19 cellular contexts compared by ENCODE assay signal in the genomic region with DNA sequence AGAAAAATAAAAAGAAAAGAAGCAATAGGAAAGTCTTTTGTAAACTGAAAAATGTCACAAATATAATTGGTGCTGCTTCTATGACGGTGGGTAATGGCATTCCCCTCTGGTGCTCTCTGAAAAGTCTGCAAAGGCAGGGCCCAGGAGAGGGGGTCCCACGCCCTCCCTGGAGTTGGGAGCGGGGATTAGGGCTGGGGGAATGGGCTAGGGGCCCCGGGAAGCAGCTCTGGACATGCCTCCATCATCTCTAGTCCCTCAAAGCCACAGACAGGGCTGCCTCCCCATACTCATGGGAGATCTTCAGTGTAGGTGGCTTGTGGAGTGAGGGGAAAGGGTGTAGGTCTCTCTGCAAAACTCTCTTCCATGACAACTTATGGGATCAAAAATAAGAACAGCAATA. TPM values are rescaled to one million over a fixed set of nuclear protein-coding genes. Genes with fewer than 3 reads are reported as not detected.
"Had no signal": no experiment of that assay in that cellular context is flagged by ENCODE, and none has a peak within 500 bp of the region (broad histone marks: within the 10 kb centered on the region; RNA-seq: fewer than 3 reads in every experiment).

No MANE protein-coding gene starts in this region.

- H3K4me1 Mint-ChIP-seq: naive thymus-derived CD8-positive, alpha-beta T cell had no signal

- H3K4me3 ChIP-seq: heart left ventricle, mucosa of descending colon, right atrium auricular region, upper lobe of left lung, uterus had no signal

- H3K9me3 ChIP-seq: heart left ventricle, mucosa of descending colon, neutrophil, right atrium auricular region, upper lobe of left lung, uterus had no signal

- H3K9me3 Mint-ChIP-seq: dendritic cell treated with granulocyte-macrophage colony-stimulating factor and Interleukin-4, amounts not matched to agents 40 ng/mL and 50 ng/mL, for 4 days had no signal

- H3K4me1 ChIP-seq: heart left ventricle, right atrium auricular region, upper lobe of left lung, uterus had no signal

- H3K27me3 ChIP-seq: right atrium auricular region, upper lobe of left lung, uterus had no signal

- H3K36me3 Mint-ChIP-seq: naive thymus-derived CD8-positive, alpha-beta T cell had no signal

- H3K4me3 Mint-ChIP-seq: dendritic cell treated with granulocyte-macrophage colony-stimulating factor and Interleukin-4, amounts not matched to agents 40 ng/mL and 50 ng/mL, for 4 days; naive thymus-derived CD8-positive, alpha-beta T cell had no signal

- H3K36me3 ChIP-seq: heart left ventricle, neutrophil, right atrium auricular region, upper lobe of left lung, uterus had no signal

- ATAC-seq: heart left ventricle; naive thymus-derived CD8-positive, alpha-beta T cell had no signal

- H3K27ac Mint-ChIP-seq: dendritic cell treated with granulocyte-macrophage colony-stimulating factor and Interleukin-4, amounts not matched to agents 40 ng/mL and 50 ng/mL, for 4 days; naive thymus-derived CD8-positive, alpha-beta T cell had no signal

- DNase-seq: erythroblast; heart left ventricle; hypothalamus; kidney glomerular epithelial cell; mammary epithelial cell; mucosa of descending colon; naive thymus-derived CD8-positive, alpha-beta T cell; small intestine; stimulated activated CD4-positive, alpha-beta T cell treated with anti-CD3 and anti-CD28 coated beads, Interleukin-12 subunit alpha, Interleukin-12 subunit beta, amount 100 ng/mL, for 4 hours; stimulated activated naive CD4-positive, alpha-beta T cell treated with Interleukin-2 at 50 U/mL for 16 hours; upper lobe of left lung had no signal

- H3K27ac ChIP-seq: heart left ventricle, neutrophil, right atrium auricular region, upper lobe of left lung, uterus had no signal

RNA-seq across cellular contexts. Expression of a gene that starts 7.8 kb away (rescaled TPM):
- total RNA-seq: glomerular endothelial cell; naive thymus-derived CD8-positive, alpha-beta T cell; osteoblast; pulmonary artery endothelial cell; upper lobe of left lung had no signal
- polyA plus RNA-seq: fibroblast of lung; naive thymus-derived CD8-positive, alpha-beta T cell had no signal
